Comparison of ENCODE assay signal across 9 cellular contexts in the genomic region with DNA sequence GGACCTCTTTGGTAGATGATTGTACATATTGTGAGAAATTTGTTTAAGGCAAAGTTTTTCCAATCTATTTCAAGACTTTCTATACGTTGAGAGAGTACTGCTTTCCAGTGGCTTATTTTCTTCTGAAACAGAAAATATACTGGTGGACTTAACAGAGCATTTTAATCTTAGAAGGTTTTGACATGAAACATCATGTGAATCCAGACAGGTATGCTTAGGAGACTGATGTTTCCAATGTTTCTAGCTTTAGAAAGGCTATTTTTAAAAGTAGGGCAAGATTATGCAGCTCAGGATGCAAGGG.
DNase-seq lines count a peak whose midpoint lies in the region; ATAC-seq and TF ChIP-seq lines count a peak whose summit lies in the region.
"Had no signal": no experiment of that assay in that cellular context is flagged by ENCODE, and none has a peak within 500 bp of the region (broad histone marks: within the 10 kb centered on the region; RNA-seq: fewer than 3 reads in every experiment).

No MANE protein-coding gene starts in this region.

- H3K27ac Mint-ChIP-seq in activated T-cell treated with anti-CD3 and anti-CD28 coated beads, Interleukin-2, amount 50 U/mL, for 24 hours = peak overlapping the region; percentile 89

- H4K20me1 ChIP-seq in osteoblast (ENCODE audit: insufficient read depth, low read length) = no peaks in the 10 kb centered on the region

- TF ChIP-seq POLR2A in esophagus muscularis mucosa (IDR thresholded peaks at IDR 0.05; ENCODE audit: low read depth) = no peak

- H3K36me3 Mint-ChIP-seq in activated T-cell treated with anti-CD3 and anti-CD28 coated beads, Interleukin-2, amount 50 U/mL, for 24 hours (ENCODE audit: low read depth) = peaks cover 50% of the 10 kb centered on the region

- H3K9ac ChIP-seq in subcutaneous abdominal adipose tissue (ENCODE audit: low read length in 5 of 5) = peak overlapping the region in 1 of 5 donors; percentile 45

- ATAC-seq in RWPE2 (ENCODE audit: low read depth) = no peak
- ATAC-seq: body of pancreas had no signal

- TF ChIP-seq EP300 in esophagus muscularis mucosa (IDR thresholded peaks at IDR 0.05) = no peak

- H3K27me3 ChIP-seq in RWPE2 (ENCODE audit: insufficient read depth, poor library complexity, severe bottlenecking) (no peaks in the 10 kb centered on the region), esophagus muscularis mucosa (no peaks in the 10 kb centered on the region), subcutaneous abdominal adipose tissue (ENCODE audit: control insufficient read depth in 5 of 5, insufficient read depth in 4 of 5, low read length in 5 of 5) (no peaks in the 10 kb centered on the region), osteoblast (ENCODE audit: insufficient read depth, low read length) (no peaks in the 10 kb centered on the region)
- H3K27me3 ChIP-seq: body of pancreas had no signal

- H3K27ac ChIP-seq in RWPE2 (ENCODE audit: poor library complexity, severe bottlenecking) = no peak overlapping the region
- peak overlapping the region; percentile 80 to 89 (median 86) for H3K27ac ChIP-seq in esophagus muscularis mucosa (replicated peaks in 1 of 4)
- H3K27ac ChIP-seq in subcutaneous abdominal adipose tissue (ENCODE audit: low read depth, low read length) = peak overlapping the region; percentile 43
- H3K27ac ChIP-seq in osteoblast (ENCODE audit: low read depth, low read length) = no peak overlapping the region

- 35% methylated on average over 1 of the region's 1 CpG for WGBS in esophagus muscularis mucosa

- H3K36me3 ChIP-seq in RWPE2 (ENCODE audit: low read depth) = peaks cover 72% of the 10 kb centered on the region
- H3K36me3 ChIP-seq in esophagus muscularis mucosa = peaks cover 22 to 41% (median 31%) of the 10 kb centered on the region in 4 donors
- peaks cover 17 to 33% (median 24%) of the 10 kb centered on the region in 5 donors for H3K36me3 ChIP-seq in subcutaneous abdominal adipose tissue (ENCODE audit: control insufficient read depth in 5 of 5, insufficient read depth in 5 of 5, low read length in 5 of 5)
- H3K36me3 ChIP-seq in osteoblast (ENCODE audit: insufficient read depth, low read length) = peaks cover 12% of the 10 kb centered on the region

- peak overlapping the region; percentile 10 for H3K4me3 Mint-ChIP-seq in activated T-cell treated with anti-CD3 and anti-CD28 coated beads, Interleukin-2, amount 50 U/mL, for 24 hours

- no peak overlapping the region for H2AFZ ChIP-seq in osteoblast (ENCODE audit: low read length)

- H3K9me3 ChIP-seq in RWPE2 (ENCODE audit: severe bottlenecking) (no peaks in the 10 kb centered on the region), esophagus muscularis mucosa (no peaks in the 10 kb centered on the region), subcutaneous abdominal adipose tissue (ENCODE audit: control insufficient read depth in 5 of 5, low read length in 5 of 5) (no peaks in the 10 kb centered on the region), osteoblast (ENCODE audit: low read depth, low read length) (no peaks in the 10 kb centered on the region)
- H3K9me3 ChIP-seq: body of pancreas had no signal

- intact Hi-C loops in esophagus muscularis mucosa (cut with DNase I) = loop anchor here (2.0 to 5.0 kb wide), 3 partner anchors 69 to 676 kb away; partner anchors contain the start of gene PIK3R1

- H3K4me2 ChIP-seq in osteoblast (ENCODE audit: insufficient read depth, low read length) = no peak overlapping the region

- peaks cover 95% of the 10 kb centered on the region for H3K4me1 Mint-ChIP-seq in activated T-cell treated with anti-CD3 and anti-CD28 coated beads, Interleukin-2, amount 50 U/mL, for 24 hours (ENCODE audit: low read depth)

- no peaks in the 10 kb centered on the region for H3K9me3 Mint-ChIP-seq in activated T-cell treated with anti-CD3 and anti-CD28 coated beads, Interleukin-2, amount 50 U/mL, for 24 hours

- peaks cover 13% of the 10 kb centered on the region for H3K79me2 ChIP-seq in osteoblast (ENCODE audit: insufficient read depth, low read length)

- no peaks in the 10 kb centered on the region for H3K27me3 Mint-ChIP-seq in activated T-cell treated with anti-CD3 and anti-CD28 coated beads, Interleukin-2, amount 50 U/mL, for 24 hours

- H3K4me1 ChIP-seq in RWPE2 (ENCODE audit: insufficient read depth, poor library complexity, severe bottlenecking) = peaks cover 25% of the 10 kb centered on the region
- peaks cover 67 to 100% (median 100%) of the 10 kb centered on the region in 4 donors for H3K4me1 ChIP-seq in esophagus muscularis mucosa
- peaks cover 12 to 58% (median 38%) of the 10 kb centered on the region in 5 donors for H3K4me1 ChIP-seq in subcutaneous abdominal adipose tissue (ENCODE audit: control insufficient read depth in 5 of 5, insufficient read depth in 5 of 5, low read length in 5 of 5)
- peaks cover 35% of the 10 kb centered on the region for H3K4me1 ChIP-seq in osteoblast (ENCODE audit: insufficient read depth, low read length)

- H3K4me3 ChIP-seq in RWPE2 (ENCODE audit: severe bottlenecking) (no peak overlapping the region), esophagus muscularis mucosa (no peak overlapping the region), subcutaneous abdominal adipose tissue (ENCODE audit: low read depth in 1 of 5, low read length in 5 of 5) (no peak overlapping the region), osteoblast (ENCODE audit: insufficient read depth, low read length) (no peak overlapping the region)
- H3K4me3 ChIP-seq: body of pancreas had no signal

- TF ChIP-seq CTCF in RWPE2 (IDR thresholded peaks at IDR 0.05; ENCODE audit: poor library complexity, severe bottlenecking) = peak; percentile 71
- TF ChIP-seq CTCF in esophagus muscularis mucosa (IDR thresholded peaks at IDR 0.05) = no peak
- TF ChIP-seq CTCF in osteoblast (IDR thresholded peaks at IDR 0.05; ENCODE audit: extremely low read depth, low read depth, low read length) = no peak

- DNase-seq in activated T-cell treated with anti-CD3 and anti-CD28 coated beads, Interleukin-2, amount 50 U/mL, for 24 hours = no peak
- DNase-seq in activated T-cell treated with anti-CD3 and anti-CD28 coated beads for 4 hours (no peak), RWPE2 (ENCODE audit: low spot score) (no peak), esophagus muscularis mucosa (ENCODE audit: extremely low spot score) (no peak), MV-4-11 (lab: John Stamatoyannopoulos, UW) (no peak), NCI-H82 (lab: John Stamatoyannopoulos, UW) (no peak), osteoblast (ENCODE audit: insufficient read length, low spot score, missing footprints) (no peak)
- DNase-seq: body of pancreas had no signal

Comparison
In these comparisons a context has a peak if more than half of its experiments do, and no peak if none do; other contexts are left out.
1. H3K27ac ChIP-seq: peak in esophagus muscularis mucosa (4 of 4) and subcutaneous abdominal adipose tissue (single experiment); none in RWPE2 (single experiment) and osteoblast (single experiment).